Comparison of ENCODE assay signal across 20 cellular contexts in genomic region chr4:41135761-41136160, GRCh38.
A peak's percentile ranks its signal among the peaks of the same experiment; 100 is the strongest.
DNase-seq lines count a peak whose midpoint lies in the region; ATAC-seq, FAIRE-seq and TF ChIP-seq lines count a peak whose summit lies in the region.
"Had no signal": no experiment of that assay in that cellular context is flagged by ENCODE, and none has a peak within 500 bp of the region (broad histone marks: within the 10 kb centered on the region; RNA-seq: fewer than 3 reads in every experiment).

No MANE protein-coding gene starts in this region.

- H2BK20ac ChIP-seq in H9 (ENCODE audit: low read depth, low read length, poor library complexity, severe bottlenecking): no peak overlapping the region

- no peak for DNase-seq in H9
- no peak for DNase-seq in astrocyte (ENCODE audit: low read depth)
- DNase-seq in fibroblast of the aortic adventitia (ENCODE audit: low read depth): peak; percentile 34
- DNase-seq in HCEC 1CT: no peak
- DNase-seq in uterus: no peak
- no peak for DNase-seq in Ammon's horn (ENCODE audit: low spot score)
- DNase-seq: activated CD4-positive, alpha-beta memory T cell treated with anti-CD3 and anti-CD28 coated beads for 36 hours; activated naive CD4-positive, alpha-beta T cell; CD8-positive, alpha-beta memory T cell; DMS79; left cardiac atrium; NCI-H1105 treated with DMSO at 0.1 percent for 48 hours; NCI-H526; SIG-M5; spleen had no signal

- no peak overlapping the region for H3K23ac ChIP-seq in H9 (ENCODE audit: insufficient read length, low read depth, low read length)

- no peak overlapping the region for H2BK120ac ChIP-seq in H9 (ENCODE audit: low read depth, low read length, poor library complexity, severe bottlenecking)

- no peak overlapping the region for H3K27ac ChIP-seq in H9 (ENCODE audit: insufficient read length, low read depth, low read length)
- no peak overlapping the region for H3K27ac ChIP-seq in astrocyte (ENCODE audit: low read depth, low read length)
- peak overlapping the region; percentile 18 for H3K27ac ChIP-seq in subcutaneous abdominal adipose tissue (ENCODE audit: low read depth, low read length)
- no peak overlapping the region for H3K27ac ChIP-seq in uterus
- H3K27ac ChIP-seq: VCaP had no signal

- H3K9me3 Mint-ChIP-seq in H9 (no peaks in the 10 kb centered on the region; a peak in 2 of 5 replicates), astrocyte (ENCODE audit: unreplicated experiment) (no peaks in the 10 kb centered on the region)
- H3K9me3 Mint-ChIP-seq: activated CD4-positive, alpha-beta memory T cell treated with anti-CD3 and anti-CD28 coated beads for 36 hours; T-helper 1 cell treated with Interleukin-12 subunit alpha and Interleukin-12 subunit beta and Interleukin-4 antibody, amounts not matched to agents 30 μg/mL and 1 μg/mL, for 36 hours had no signal

- peaks cover 5% of the 10 kb centered on the region for H3K36me3 ChIP-seq in astrocyte (ENCODE audit: insufficient read depth, low read length)
- H3K36me3 ChIP-seq in subcutaneous abdominal adipose tissue (ENCODE audit: control insufficient read depth in 5 of 5, insufficient read depth in 5 of 5, low read length in 5 of 5): peaks cover 0 to 4% (median 0%) of the 10 kb centered on the region in 5 donors
- no peaks in the 10 kb centered on the region for H3K36me3 ChIP-seq in uterus
- H3K36me3 ChIP-seq: spleen had no signal

- no peak overlapping the region for H4K91ac ChIP-seq in H9 (ENCODE audit: insufficient read length, low read depth, low read length)

- H2AK5ac ChIP-seq in H9 (ENCODE audit: insufficient read length, low read length): no peak overlapping the region

- H3K4me1 ChIP-seq in H9 (ENCODE audit: insufficient read depth, low read length) (peaks cover 8% of the 10 kb centered on the region; the same call in 1 of the 2 replicates), astrocyte (ENCODE audit: insufficient read depth, low read length) (peaks cover 6% of the 10 kb centered on the region), subcutaneous abdominal adipose tissue (ENCODE audit: control insufficient read depth in 5 of 5, insufficient read depth in 5 of 5, low read length in 5 of 5) (peaks cover 6 to 41% (median 23%) of the 10 kb centered on the region in 5 donors), uterus (peaks cover 3 to 15% of the 10 kb centered on the region in 2 donors)

- no peak for TF ChIP-seq CTCF in H9 (conservative IDR thresholded peaks at IDR 0.05)
- no peak for TF ChIP-seq CTCF in astrocyte (IDR thresholded peaks at IDR 0.05; ENCODE audit: insufficient read depth, low read depth, low read length)
- no peak for TF ChIP-seq CTCF in fibroblast of the aortic adventitia (IDR thresholded peaks at IDR 0.05; ENCODE audit: insufficient read depth, low read length)
- TF ChIP-seq CTCF in uterus (IDR thresholded peaks at IDR 0.05): no peak

- no peak overlapping the region for H3T11ph ChIP-seq in H9 (ENCODE audit: low read length)

- H3K79me2 ChIP-seq in H9 (ENCODE audit: insufficient read depth, low read length) (no peaks in the 10 kb centered on the region), astrocyte (ENCODE audit: insufficient read depth, low read length) (peaks cover 85% of the 10 kb centered on the region)

- H3K9ac ChIP-seq in H9 (ENCODE audit: extremely low read depth, insufficient read length, low read length): no peak overlapping the region
- H3K9ac ChIP-seq in astrocyte (ENCODE audit: low read length): no peak overlapping the region
- no peak overlapping the region for H3K9ac ChIP-seq in subcutaneous abdominal adipose tissue (ENCODE audit: low read length in 5 of 5)

- H3K27me3 ChIP-seq in H9 (ENCODE audit: insufficient read depth, low read length): no peaks in the 10 kb centered on the region
- H3K27me3 ChIP-seq in astrocyte (ENCODE audit: insufficient read depth, low read length): no peaks in the 10 kb centered on the region
- no peaks in the 10 kb centered on the region for H3K27me3 ChIP-seq in subcutaneous abdominal adipose tissue (ENCODE audit: control insufficient read depth in 5 of 5, insufficient read depth in 4 of 5, low read length in 5 of 5)
- H3K27me3 ChIP-seq in uterus: no peaks in the 10 kb centered on the region
- H3K27me3 ChIP-seq: spleen had no signal

- no peak for FAIRE-seq in astrocyte (lab: Jason Lieb, UNC)
- FAIRE-seq: endometrium had no signal

- H4K20me1 ChIP-seq in H9 (ENCODE audit: control insufficient read depth, insufficient read depth, insufficient read length) (no peaks in the 10 kb centered on the region), astrocyte (ENCODE audit: insufficient read depth, low read length) (peaks cover 29% of the 10 kb centered on the region)

- H3K56ac ChIP-seq in H9 (ENCODE audit: insufficient read length, low read depth, low read length): no peak overlapping the region

- ATAC-seq in GM19452 (IDR thresholded peaks at IDR 0.05; ENCODE audit: unreplicated experiment): no peak

- H2BK5ac ChIP-seq in H9 (ENCODE audit: insufficient read length, low read length): no peak overlapping the region

- H3K27me3 Mint-ChIP-seq in H9 (ENCODE audit: low read depth) (no peaks in the 10 kb centered on the region), astrocyte (ENCODE audit: low read depth, unreplicated experiment) (no peaks in the 10 kb centered on the region)
- H3K27me3 Mint-ChIP-seq: activated CD4-positive, alpha-beta memory T cell treated with anti-CD3 and anti-CD28 coated beads for 36 hours had no signal

- H3K4me3 Mint-ChIP-seq in H9 (peak overlapping the region in 1 of 2 experiments; percentile 25; a peak in 1 of 5 replicates), astrocyte (ENCODE audit: unreplicated experiment) (no peak overlapping the region)
- H3K4me3 Mint-ChIP-seq: activated CD4-positive, alpha-beta memory T cell treated with anti-CD3 and anti-CD28 coated beads for 36 hours; CD8-positive, alpha-beta memory T cell; T-helper 1 cell treated with Interleukin-12 subunit alpha and Interleukin-12 subunit beta and Interleukin-4 antibody, amounts not matched to agents 30 μg/mL and 1 μg/mL, for 36 hours had no signal

- H3K27ac Mint-ChIP-seq in H9 (peak overlapping the region in 2 of 3 experiments; percentile 26 to 92; a peak in 4 of 7 replicates), astrocyte (ENCODE audit: unreplicated experiment) (peak overlapping the region; percentile 5)
- H3K27ac Mint-ChIP-seq: activated CD4-positive, alpha-beta memory T cell treated with anti-CD3 and anti-CD28 coated beads for 36 hours; CD8-positive, alpha-beta memory T cell; T-helper 1 cell treated with Interleukin-12 subunit alpha and Interleukin-12 subunit beta and Interleukin-4 antibody, amounts not matched to agents 30 μg/mL and 1 μg/mL, for 36 hours had no signal

- no peak for TF ChIP-seq POLR2A in uterus (IDR thresholded peaks at IDR 0.05)

- H3K14ac ChIP-seq in H9 (ENCODE audit: insufficient read depth, low read length): no peak overlapping the region

- no CpG with 5 or more reads among the region's 1 CpG for WGBS in H9 (ENCODE audit: extremely low coverage, insufficient read length, low lambda C conversion rate)

- H3K4me1 Mint-ChIP-seq in H9 (peaks cover 38 to 43% of the 10 kb centered on the region in 2 experiments), astrocyte (ENCODE audit: low read depth, unreplicated experiment) (peaks cover 64% of the 10 kb centered on the region)
- H3K4me1 Mint-ChIP-seq: CD8-positive, alpha-beta memory T cell had no signal

- H3K79me1 ChIP-seq in H9 (ENCODE audit: insufficient read depth, low read depth, low read length, poor library complexity, severe bottlenecking): no peaks in the 10 kb centered on the region

- H2AFZ ChIP-seq in H9 (ENCODE audit: low read length): no peak overlapping the region
- no peak overlapping the region for H2AFZ ChIP-seq in astrocyte (ENCODE audit: low read depth, low read length)

- no peak overlapping the region for H3K18ac ChIP-seq in H9 (ENCODE audit: insufficient read length, low read depth, low read length)

- H3K4me2 ChIP-seq in H9 (ENCODE audit: insufficient read depth, insufficient read length, low read length): no peak overlapping the region
- peak overlapping the region; percentile 3 for H3K4me2 ChIP-seq in astrocyte (ENCODE audit: low read length)

- no peak overlapping the region for H2BK15ac ChIP-seq in H9 (ENCODE audit: low read depth, low read length)

- intact Hi-C loops in uterus (cut with DNase I; ENCODE audit: low total_unique reads): no loop called here

- no peak overlapping the region for H3K4me3 ChIP-seq in astrocyte (ENCODE audit: insufficient read depth, low read depth, low read length)
- H3K4me3 ChIP-seq in fibroblast of the aortic adventitia (ENCODE audit: low read depth, low read length): no peak overlapping the region
- no peak overlapping the region for H3K4me3 ChIP-seq in subcutaneous abdominal adipose tissue (ENCODE audit: low read depth in 1 of 5, low read length in 5 of 5)
- H3K4me3 ChIP-seq in uterus: no peak overlapping the region
- H3K4me3 ChIP-seq: spleen had no signal

- no peak overlapping the region for H2BK12ac ChIP-seq in H9 (ENCODE audit: insufficient read length, low read depth, low read length)

- H4K5ac ChIP-seq in H9 (ENCODE audit: insufficient read length, low read depth, low read length): no peak overlapping the region

- H4K8ac ChIP-seq in H9 (replicated peaks; ENCODE audit: insufficient read length, low read depth, low read length): no peak overlapping the region

- peaks cover 3% of the 10 kb centered on the region for H3K23me2 ChIP-seq in H9 (ENCODE audit: insufficient read length, low read depth, low read length, poor library complexity, severe bottlenecking)

- no peak overlapping the region for H3K4ac ChIP-seq in H9 (ENCODE audit: low read depth, low read length)

- H3K9me3 ChIP-seq in H9 (ENCODE audit: control insufficient read depth, low read depth, low read length): no peaks in the 10 kb centered on the region
- no peaks in the 10 kb centered on the region for H3K9me3 ChIP-seq in astrocyte (ENCODE audit: insufficient read depth, low read depth, low read length)
- no peaks in the 10 kb centered on the region for H3K9me3 ChIP-seq in subcutaneous abdominal adipose tissue (ENCODE audit: control insufficient read depth in 5 of 5, low read length in 5 of 5)
- H3K9me3 ChIP-seq in uterus: no peaks in the 10 kb centered on the region
- H3K9me3 ChIP-seq: spleen had no signal

- H3K36me3 Mint-ChIP-seq in H9 (ENCODE audit: insufficient read depth in 1 of 3, low read depth in 3 of 3): peaks cover 0 to 7% (median 0%) of the 10 kb centered on the region in 3 experiments; a peak in 2 of 7 replicates
- peaks cover 14% of the 10 kb centered on the region for H3K36me3 Mint-ChIP-seq in astrocyte (ENCODE audit: low read depth, unreplicated experiment)
- H3K36me3 Mint-ChIP-seq: activated CD4-positive, alpha-beta memory T cell treated with anti-CD3 and anti-CD28 coated beads for 36 hours; CD8-positive, alpha-beta memory T cell had no signal
